ENCODE assay signal across 8 cellular contexts in genomic region chr14:100147181-100147631, GRCh38. TPM values are rescaled to one million over a fixed set of nuclear protein-coding genes. Genes with fewer than 3 reads are reported as not detected.
DNase-seq lines count a peak whose midpoint lies in the region; ATAC-seq and TF ChIP-seq lines count a peak whose summit lies in the region.

No MANE protein-coding gene starts in this region.

- DNase-seq in T-helper 1 cell (peak; percentile 30 to 59 (median 51)), dedifferentiated amniotic fluid mesenchymal stem cell (ENCODE audit: extremely low spot score) (no peak), Caco-2 (no peak)
- peak in 1 of 2 donors; percentile 44 for DNase-seq in activated naive CD4-positive, alpha-beta T cell treated with anti-CD3 and anti-CD28 coated beads, Interleukin-2, amount 50 U/mL, for 72 hours (ENCODE audit: low spot score in 2 of 2)
- peak in 2 of 3 donors; percentile 35 to 43 for DNase-seq in stimulated activated CD4-positive, alpha-beta T cell treated with anti-CD3 and anti-CD28 coated beads, TNF-alpha, amount 100 ng/mL, for 48 hours (ENCODE audit: low read depth in 3 of 3)

- H3K4me1 ChIP-seq in Caco-2, result peaks cover 25% of the 10 kb centered on the region

- CTCF ChIA-PET in Caco-2 (lab: Charles Lee), result no interaction called here

- no peaks in the 10 kb centered on the region for H3K9me3 ChIP-seq in Caco-2

- peak overlapping the region; percentile 83 to 94 for H3K27ac Mint-ChIP-seq in activated naive CD4-positive, alpha-beta T cell treated with anti-CD3 and anti-CD28 coated beads, Interleukin-2, amount 50 U/mL, for 72 hours
- H3K27ac Mint-ChIP-seq in Caco-2 (ENCODE audit: unreplicated experiment), result no peak overlapping the region

- H3K36me3 ChIP-seq in Caco-2 (ENCODE audit: control insufficient read depth, insufficient read depth, low read length), result no peaks in the 10 kb centered on the region; the same call in none of the 2 replicates

- no peak overlapping the region for H3K4me3 Mint-ChIP-seq in Caco-2 (ENCODE audit: unreplicated experiment)

- no peaks in the 10 kb centered on the region for H3K36me3 Mint-ChIP-seq in activated naive CD4-positive, alpha-beta T cell treated with anti-CD3 and anti-CD28 coated beads, Interleukin-2, amount 50 U/mL, for 72 hours
- H3K36me3 Mint-ChIP-seq in Caco-2 (ENCODE audit: insufficient read depth, unreplicated experiment), result no peaks in the 10 kb centered on the region

- no peak for TF ChIP-seq CTCF in Caco-2 (IDR thresholded peaks at IDR 0.05; ENCODE audit: insufficient read depth in 1 of 2, low read depth in 1 of 2, low read length in 1 of 2, severe bottlenecking in 1 of 2, unreplicated experiment in 1 of 2)

- intact Hi-C loops in Caco-2 (cut with micrococcal nuclease; ENCODE audit: unreplicated experiment), result no loop called here

- H3K4me3 ChIP-seq in Caco-2 (ENCODE audit: low read depth, low read length), result no peak overlapping the region

- H3K4me1 Mint-ChIP-seq in Caco-2 (ENCODE audit: low read depth, unreplicated experiment), result no peaks in the 10 kb centered on the region

- H3K27me3 Mint-ChIP-seq in Caco-2 (ENCODE audit: insufficient read depth, unreplicated experiment), result no peaks in the 10 kb centered on the region

- ATAC-seq in GM18511 (IDR thresholded peaks at IDR 0.05; ENCODE audit: unreplicated experiment) (peak; percentile 48), HG03139 (IDR thresholded peaks at IDR 0.05; ENCODE audit: unreplicated experiment) (no peak), GM21526 (IDR thresholded peaks at IDR 0.05; ENCODE audit: low FRiP score, unreplicated experiment) (no peak)
- peak; percentile 38 for ATAC-seq in activated naive CD4-positive, alpha-beta T cell treated with anti-CD3 and anti-CD28 coated beads, Interleukin-2, amount 50 U/mL, for 72 hours

- no peaks in the 10 kb centered on the region for H3K9me3 Mint-ChIP-seq in activated naive CD4-positive, alpha-beta T cell treated with anti-CD3 and anti-CD28 coated beads, Interleukin-2, amount 50 U/mL, for 72 hours
- H3K9me3 Mint-ChIP-seq in Caco-2 (ENCODE audit: unreplicated experiment), result no peaks in the 10 kb centered on the region

- POLR2A ChIA-PET in Caco-2 (lab: Charles Lee), result no interaction called here

- BruUV-seq in Caco-2 (replicated peaks; lab: Mats Ljungman, UMichigan), result no TSS peak

- no peaks in the 10 kb centered on the region for H3K27me3 ChIP-seq in Caco-2 (replicated peaks; ENCODE audit: control insufficient read depth, insufficient read depth, low read length)

RNA-seq across cellular contexts. Expression of gene DEGS2, which starts 12.2 kb away (rescaled TPM):
- 1 to 10 TPM; 1.4 to 3.2 TPM for total RNA-seq in activated naive CD4-positive, alpha-beta T cell treated with anti-CD3 and anti-CD28 coated beads, Interleukin-2, amount 50 U/mL, for 72 hours
- 3.8 and 5.1 TPM in 2 replicates for total RNA-seq in Caco-2 (2022)

Comparison
In these comparisons a context has a peak if more than half of its experiments do, and no peak if none do; other contexts are left out.
1. ATAC-seq: peak in GM18511 (single experiment) and activated naive CD4-positive, alpha-beta T cell treated with anti-CD3 and anti-CD28 coated beads, Interleukin-2, amount 50 U/mL, for 72 hours (2 of 2); none in HG03139 (single experiment) and GM21526 (single experiment).
2. DNase-seq: peak in T-helper 1 cell (5 of 5) and stimulated activated CD4-positive, alpha-beta T cell treated with anti-CD3 and anti-CD28 coated beads, TNF-alpha, amount 100 ng/mL, for 48 hours (2 of 3); none in dedifferentiated amniotic fluid mesenchymal stem cell (single experiment) and Caco-2 (0 of 2).